In genomic region chr18:57273194-57273593, GRCh38 we compare ENCODE assay signal across 20 cellular contexts.
"Had no signal": no experiment of that assay in that cellular context is flagged by ENCODE, and none has a peak within 500 bp of the region (broad histone marks: within the 10 kb centered on the region; RNA-seq: fewer than 3 reads in every experiment).

No MANE protein-coding gene starts in this region.

- H3K27me3 Mint-ChIP-seq: activated CD4-positive, alpha-beta memory T cell treated with anti-CD3 and anti-CD28 coated beads, Interleukin-2, amount 10 ng/mL, durations not matched to agents 7 days and 5 days; activated CD4-positive, alpha-beta T cell treated with anti-CD3 and anti-CD28 coated beads, Interleukin-2, amount 10 ng/mL, durations not matched to agents 24 days and 14 days had no signal

- H3K4me1 Mint-ChIP-seq: activated CD4-positive, alpha-beta memory T cell treated with anti-CD3 and anti-CD28 coated beads, Interleukin-2, amount 10 ng/mL, durations not matched to agents 7 days and 5 days; activated CD4-positive, alpha-beta T cell treated with anti-CD3 and anti-CD28 coated beads, Interleukin-2, amount 10 ng/mL, durations not matched to agents 24 days and 14 days; activated naive CD4-positive, alpha-beta T cell treated with anti-CD3 and anti-CD28 coated beads, Interleukin-2, amount 10 ng/mL, durations not matched to agents 7 days and 5 days; naive thymus-derived CD4-positive, alpha-beta T cell; stimulated activated memory B cell treated with anti-CD40 and anti-IgM and Interleukin-4, amounts not matched to agents 10 μg/mL and 1 μg/mL and 100 μg/mL, for 72 hours; T-helper 17 cell had no signal

- H3K36me3 Mint-ChIP-seq: activated naive CD4-positive, alpha-beta T cell treated with anti-CD3 and anti-CD28 coated beads, Interleukin-2, amount 10 ng/mL, durations not matched to agents 7 days and 5 days; naive thymus-derived CD4-positive, alpha-beta T cell; neural progenitor cell; stimulated activated memory B cell treated with anti-CD40 and anti-IgM and Interleukin-4, amounts not matched to agents 10 μg/mL and 1 μg/mL and 100 μg/mL, for 72 hours had no signal

- H3K9me3 Mint-ChIP-seq: activated CD4-positive, alpha-beta memory T cell treated with anti-CD3 and anti-CD28 coated beads, Interleukin-2, amount 10 ng/mL, durations not matched to agents 7 days and 5 days; activated CD4-positive, alpha-beta T cell treated with anti-CD3 and anti-CD28 coated beads, Interleukin-2, amount 10 ng/mL, durations not matched to agents 24 days and 14 days; activated naive CD4-positive, alpha-beta T cell treated with anti-CD3 and anti-CD28 coated beads, Interleukin-2, amount 10 ng/mL, durations not matched to agents 7 days and 5 days; endodermal cell; stimulated activated memory B cell treated with anti-CD40 and anti-IgM and Interleukin-4, amounts not matched to agents 10 μg/mL and 1 μg/mL and 100 μg/mL, for 72 hours had no signal

- ATAC-seq: gastrocnemius medialis; naive thymus-derived CD4-positive, alpha-beta T cell; right cardiac atrium; stimulated activated memory B cell treated with anti-CD40 and anti-IgM and Interleukin-4, amounts not matched to agents 10 μg/mL and 1 μg/mL and 100 μg/mL, for 72 hours; T-helper 17 cell had no signal

- DNase-seq: activated CD4-positive, alpha-beta memory T cell treated with anti-CD3 and anti-CD28 coated beads, Interleukin-2, amount 10 ng/mL, durations not matched to agents 7 days and 5 days; activated CD4-positive, alpha-beta T cell treated with anti-CD3 and anti-CD28 coated beads, Interleukin-2, amount 10 ng/mL, durations not matched to agents 24 days and 14 days; activated effector memory CD4-positive, alpha-beta T cell treated with anti-CD3 and anti-CD28 coated beads, Interleukin-2, amount 50 U/mL, for 16 hours; activated naive CD4-positive, alpha-beta T cell treated with anti-CD3 and anti-CD28 coated beads, Interleukin-2, amount 10 ng/mL, durations not matched to agents 7 days and 5 days; amygdala; cerebellar nuclear complex; endodermal cell; esophagus squamous epithelium; gastrocnemius medialis; head of caudate nucleus; mesenchymal stem cell; naive thymus-derived CD4-positive, alpha-beta T cell; right cardiac atrium; stomach; T-helper 17 cell; transverse colon had no signal

- H3K4me3 Mint-ChIP-seq: activated CD4-positive, alpha-beta memory T cell treated with anti-CD3 and anti-CD28 coated beads, Interleukin-2, amount 10 ng/mL, durations not matched to agents 7 days and 5 days; activated CD4-positive, alpha-beta T cell treated with anti-CD3 and anti-CD28 coated beads, Interleukin-2, amount 10 ng/mL, durations not matched to agents 24 days and 14 days; activated naive CD4-positive, alpha-beta T cell treated with anti-CD3 and anti-CD28 coated beads, Interleukin-2, amount 10 ng/mL, durations not matched to agents 7 days and 5 days; endodermal cell; naive thymus-derived CD4-positive, alpha-beta T cell; neural progenitor cell; stimulated activated memory B cell treated with anti-CD40 and anti-IgM and Interleukin-4, amounts not matched to agents 10 μg/mL and 1 μg/mL and 100 μg/mL, for 72 hours; T-helper 17 cell had no signal

- H3K27me3 ChIP-seq: esophagus squamous epithelium, gastrocnemius medialis, neural progenitor cell, stomach, transverse colon, vagina had no signal

- H3K36me3 ChIP-seq: esophagus squamous epithelium, gastrocnemius medialis, neural progenitor cell, stomach, transverse colon, vagina had no signal

- H3K9me3 ChIP-seq: esophagus squamous epithelium, gastrocnemius medialis, stomach, transverse colon, vagina had no signal

- H3K27ac Mint-ChIP-seq: activated CD4-positive, alpha-beta memory T cell treated with anti-CD3 and anti-CD28 coated beads, Interleukin-2, amount 10 ng/mL, durations not matched to agents 7 days and 5 days; activated CD4-positive, alpha-beta T cell treated with anti-CD3 and anti-CD28 coated beads, Interleukin-2, amount 10 ng/mL, durations not matched to agents 24 days and 14 days; activated naive CD4-positive, alpha-beta T cell treated with anti-CD3 and anti-CD28 coated beads, Interleukin-2, amount 10 ng/mL, durations not matched to agents 7 days and 5 days; endodermal cell; naive thymus-derived CD4-positive, alpha-beta T cell; neural progenitor cell; stimulated activated memory B cell treated with anti-CD40 and anti-IgM and Interleukin-4, amounts not matched to agents 10 μg/mL and 1 μg/mL and 100 μg/mL, for 72 hours; T-helper 17 cell had no signal

- H3K27ac ChIP-seq: coronary artery, esophagus squamous epithelium, gastrocnemius medialis, neural progenitor cell, stomach, transverse colon, vagina had no signal

- H3K4me1 ChIP-seq: esophagus squamous epithelium, gastrocnemius medialis, transverse colon, vagina had no signal

- H3K4me3 ChIP-seq: coronary artery, esophagus squamous epithelium, gastrocnemius medialis, neural progenitor cell, stomach, transverse colon, vagina had no signal
